ENCODE assay signal across 12 cellular contexts in genomic region chr12:48677782-48678181, GRCh38. TPM values are rescaled to one million over a fixed set of nuclear protein-coding genes. Genes with fewer than 3 reads are reported as not detected.
DNase-seq lines count a peak whose midpoint lies in the region; ATAC-seq and TF ChIP-seq lines count a peak whose summit lies in the region.
"Had no signal": no experiment of that assay in that cellular context is flagged by ENCODE, and none has a peak within 500 bp of the region (broad histone marks: within the 10 kb centered on the region; RNA-seq: fewer than 3 reads in every experiment).

No MANE protein-coding gene starts in this region.

- DNase-seq in CD14-positive monocyte (ENCODE audit: low spot score), result no peak
- DNase-seq in HFF-Myc (ENCODE audit: extremely low read depth, low read depth), result no peak
- no peak for DNase-seq in naive thymus-derived CD4-positive, alpha-beta T cell
- no peak for DNase-seq in activated gamma-delta T cell (lab: John Stamatoyannopoulos, UW)
- DNase-seq in GM19238 (ENCODE audit: insufficient read length, low spot score), result no peak
- DNase-seq in stimulated activated naive CD4-positive, alpha-beta T cell treated with Interleukin-2 at 50 U/mL for 16 hours (lab: John Stamatoyannopoulos, UW), result no peak
- DNase-seq: naive B cell, NCI-H1930, stomach had no signal

- 0 out of 2 replicates have a peak overlapping the region, but pooled peaks have one; percentile 14 for H3K4me3 ChIP-seq in HFF-Myc (replicated peaks; ENCODE audit: low read depth, low read length)
- peak overlapping the region; percentile 2 for H3K4me3 ChIP-seq in naive thymus-derived CD4-positive, alpha-beta T cell (ENCODE audit: low read length)

- H3K9me3 ChIP-seq in naive thymus-derived CD4-positive, alpha-beta T cell (ENCODE audit: control insufficient read depth in 2 of 3, low read length in 3 of 3), result no peaks in the 10 kb centered on the region
- H3K9me3 ChIP-seq: stomach had no signal

- no peak for ATAC-seq in naive thymus-derived CD4-positive, alpha-beta T cell
- ATAC-seq in GM19395 (IDR thresholded peaks at IDR 0.05; ENCODE audit: unreplicated experiment), result no peak
- ATAC-seq: esophagus mucosa had no signal

- H3K36me3 Mint-ChIP-seq in CD14-positive monocyte, result peaks cover 31 to 47% of the 10 kb centered on the region in 2 donors
- H3K36me3 Mint-ChIP-seq in activated naive CD8-positive, alpha-beta T cell, result peaks cover 13% of the 10 kb centered on the region
- peaks cover 10 to 31% (median 27%) of the 10 kb centered on the region in 5 donors for H3K36me3 Mint-ChIP-seq in naive thymus-derived CD4-positive, alpha-beta T cell

- peaks cover 0 to 2% (median 0%) of the 10 kb centered on the region in 7 donors for H3K9me3 Mint-ChIP-seq in CD14-positive monocyte
- H3K9me3 Mint-ChIP-seq in activated naive CD8-positive, alpha-beta T cell (ENCODE audit: low read depth), result no peaks in the 10 kb centered on the region
- H3K9me3 Mint-ChIP-seq in naive thymus-derived CD4-positive, alpha-beta T cell, result no peaks in the 10 kb centered on the region
- H3K9me3 Mint-ChIP-seq: naive B cell had no signal

- no peaks in the 10 kb centered on the region for H3K27me3 ChIP-seq in naive thymus-derived CD4-positive, alpha-beta T cell (ENCODE audit: control insufficient read depth in 2 of 2, insufficient read depth in 2 of 2, low read length in 2 of 2)
- H3K27me3 ChIP-seq: stomach had no signal

- peak overlapping the region in 1 of 2 donors; percentile 80 for H3K4me3 Mint-ChIP-seq in CD14-positive monocyte
- H3K4me3 Mint-ChIP-seq in activated naive CD8-positive, alpha-beta T cell, result peak overlapping the region; percentile 88
- H3K4me3 Mint-ChIP-seq in naive thymus-derived CD4-positive, alpha-beta T cell, result peak overlapping the region in 9 of 10 donors; percentile 64 to 99 (median 93)

- POLR2A ChIA-PET in naive thymus-derived CD4-positive, alpha-beta T cell (lab: Charles Lee), result interaction anchor here (1.8 kb wide), 1 partner anchor 38 kb away, joined by 7 read pairs; the partner anchor contains the start of gene CCNT1

- peaks cover 3 to 60% (median 7%) of the 10 kb centered on the region in 3 experiments for H3K36me3 ChIP-seq in naive thymus-derived CD4-positive, alpha-beta T cell (ENCODE audit: control insufficient read depth in 2 of 3, insufficient read depth in 3 of 3, low read length in 3 of 3)

- H3K27ac ChIP-seq in naive thymus-derived CD4-positive, alpha-beta T cell (ENCODE audit: low read depth, low read length), result no peak overlapping the region

- H3K4me1 ChIP-seq in naive thymus-derived CD4-positive, alpha-beta T cell (ENCODE audit: control insufficient read depth in 2 of 2, insufficient read depth in 2 of 2, low read length in 2 of 2), result peaks cover 36 to 38% of the 10 kb centered on the region in 2 donors

- CTCF ChIA-PET in naive thymus-derived CD4-positive, alpha-beta T cell (lab: Charles Lee), result no interaction called here

- H3K27me3 Mint-ChIP-seq in CD14-positive monocyte (ENCODE audit: low read depth in 3 of 3), result no peaks in the 10 kb centered on the region
- H3K27me3 Mint-ChIP-seq in activated naive CD8-positive, alpha-beta T cell, result no peaks in the 10 kb centered on the region
- H3K27me3 Mint-ChIP-seq in naive thymus-derived CD4-positive, alpha-beta T cell, result no peaks in the 10 kb centered on the region
- H3K27me3 Mint-ChIP-seq: naive B cell had no signal

- peaks cover 50% of the 10 kb centered on the region for H3K4me1 Mint-ChIP-seq in CD14-positive monocyte
- peaks cover 52% of the 10 kb centered on the region for H3K4me1 Mint-ChIP-seq in activated naive CD8-positive, alpha-beta T cell (ENCODE audit: low read depth)
- peaks cover 29 to 72% (median 64%) of the 10 kb centered on the region in 7 donors for H3K4me1 Mint-ChIP-seq in naive thymus-derived CD4-positive, alpha-beta T cell

- TF ChIP-seq CTCF in CD14-positive monocyte (IDR thresholded peaks at IDR 0.05), result no peak
- TF ChIP-seq CTCF in HFF-Myc (IDR thresholded peaks at IDR 0.05; ENCODE audit: low read depth, low read length, missing control alignments), result no peak

- intact Hi-C loops in CD14-positive monocyte (cut with micrococcal nuclease), result no loop called here
- intact Hi-C loops in naive thymus-derived CD4-positive, alpha-beta T cell (cut with micrococcal nuclease), result no loop called here

- H3K27ac Mint-ChIP-seq in CD14-positive monocyte, result peak overlapping the region; percentile 53 to 82 (median 74)
- peak overlapping the region; percentile 83 for H3K27ac Mint-ChIP-seq in activated naive CD8-positive, alpha-beta T cell
- H3K27ac Mint-ChIP-seq in naive thymus-derived CD4-positive, alpha-beta T cell, result peak overlapping the region in 6 of 9 donors; percentile 8 to 82 (median 68)

RNA-seq across cellular contexts. Expression of gene KANSL2, which starts 4.3 kb away (rescaled TPM):
- 10 to 100 TPM; 12.2 to 12.5 TPM for polyA plus RNA-seq in CD14-positive monocyte
- total RNA-seq in naive thymus-derived CD4-positive, alpha-beta T cell, result 100 to 1,000 TPM in 1 of 5 experiments, 10 to 100 TPM in 4; 37.5 to 117 (median 74.4) TPM
- polyA plus RNA-seq in naive thymus-derived CD4-positive, alpha-beta T cell, result 10 to 100 TPM; 33.4 to 50.8 TPM

RNA-seq across cellular contexts. Expression of gene CCNT1, which starts 38.7 kb away (rescaled TPM):
- 1 to 10 TPM; 2.3 to 4.4 TPM for polyA plus RNA-seq in CD14-positive monocyte
- 100 to 1,000 TPM in 1 of 5 experiments, 10 to 100 TPM in 4; 62.5 to 127 (median 76.6) TPM for total RNA-seq in naive thymus-derived CD4-positive, alpha-beta T cell
- 10 to 100 TPM; 11.7 to 23.8 TPM for polyA plus RNA-seq in naive thymus-derived CD4-positive, alpha-beta T cell
